In the genomic region with DNA sequence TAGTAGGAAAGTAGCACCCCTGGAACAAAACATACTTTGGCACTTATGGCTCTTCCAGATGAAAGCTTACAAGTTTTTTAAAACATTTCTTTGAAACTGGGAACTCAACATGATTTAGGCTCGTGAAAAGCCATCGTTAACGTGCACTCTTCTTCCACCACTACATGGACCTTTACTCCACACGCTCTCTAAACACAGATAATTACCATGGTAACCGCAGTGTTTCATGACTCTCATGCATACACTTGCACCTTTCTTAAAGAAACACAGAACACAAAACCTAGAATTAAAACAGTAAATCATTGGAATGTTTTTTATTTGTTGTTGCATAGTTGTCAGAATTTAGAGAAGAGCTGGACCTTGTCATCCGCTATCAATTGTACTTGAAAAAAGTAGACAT, we compare ENCODE assay signal across 16 cellular contexts.
"Had no signal": no experiment of that assay in that cellular context is flagged by ENCODE, and none has a peak within 500 bp of the region (broad histone marks: within the 10 kb centered on the region; RNA-seq: fewer than 3 reads in every experiment).

No MANE protein-coding gene starts in this region.

- H3K27ac ChIP-seq: esophagus squamous epithelium, foreskin keratinocyte, pancreas, stomach, thoracic aorta, VCaP had no signal

- H3K9me3 ChIP-seq: esophagus squamous epithelium, pancreas, stomach, thoracic aorta had no signal

- H3K4me3 ChIP-seq: esophagus squamous epithelium, pancreas, stomach, thoracic aorta had no signal

- DNase-seq: activated CD4-positive, alpha-beta memory T cell treated with anti-CD3 and anti-CD28 coated beads for 36 hours; activated CD8-positive, alpha-beta memory T cell treated with anti-CD3 and anti-CD28 coated beads, Interleukin-2, amount 50 U/mL, for 4 hours; activated gamma-delta T cell treated with Interleukin-2 at 50 U/mL for 16 hours; activated naive CD8-positive, alpha-beta T cell treated with anti-CD3 and anti-CD28 coated beads for 36 hours; activated T-cell treated with anti-CD3 and anti-CD28 coated beads, Interleukin-2, amount 50 U/mL, for 72 hours; anterior cingulate cortex; esophagus squamous epithelium; foreskin keratinocyte; left cardiac atrium; pancreas; stimulated activated CD4-positive, alpha-beta T cell treated with anti-CD3 and anti-CD28 coated beads, Interleukin-15, amount 100 ng/mL, for 24 hours; stimulated activated CD4-positive, alpha-beta T cell treated with anti-CD3 and anti-CD28 coated beads, Interleukin-4, amount 100 ng/mL, for 4 hours; stomach; T-helper 9 cell had no signal

- FAIRE-seq: pancreas had no signal

- H3K4me1 ChIP-seq: esophagus squamous epithelium, foreskin keratinocyte had no signal

- H3K36me3 ChIP-seq: esophagus squamous epithelium, pancreas, stomach, thoracic aorta had no signal

- ATAC-seq: activated T-cell treated with anti-CD3 and anti-CD28 coated beads, Interleukin-2, amount 50 U/mL, for 72 hours; foreskin keratinocyte had no signal

- H3K27me3 ChIP-seq: esophagus squamous epithelium, foreskin keratinocyte, pancreas, stomach had no signal
